ENCODE assay signal across 18 cellular contexts in genomic region chr17:27087935-27088766, GRCh38.
"Had no signal": no experiment of that assay in that cellular context is flagged by ENCODE, and none has a peak within 500 bp of the region (broad histone marks: within the 10 kb centered on the region; RNA-seq: fewer than 3 reads in every experiment).

No MANE protein-coding gene starts in this region.

- H3K27ac ChIP-seq: KMS-11, SJSA1, SK-N-MC had no signal

- H3K4me3 ChIP-seq: SJSA1, SK-N-MC had no signal

- FAIRE-seq: HepG2, RCC 7860 had no signal

- ATAC-seq: HepG2 had no signal

- DNase-seq: IMR-90, Kasumi-1, MV-4-11, NCI-H1048, NCI-H187 treated with DMSO at 0.1 percent for 48 hours, NCI-H2029 treated with DMSO at 0.1 percent for 48 hours, NCI-H2107, NCI-H524, NCI-H526 treated with DMSO at 0.1 percent for 48 hours, Right ventricle myocardium superior, RPMI8226, SIG-M5, T-helper 1 cell had no signal
